10 cellular contexts compared by ENCODE assay signal in the genomic region with DNA sequence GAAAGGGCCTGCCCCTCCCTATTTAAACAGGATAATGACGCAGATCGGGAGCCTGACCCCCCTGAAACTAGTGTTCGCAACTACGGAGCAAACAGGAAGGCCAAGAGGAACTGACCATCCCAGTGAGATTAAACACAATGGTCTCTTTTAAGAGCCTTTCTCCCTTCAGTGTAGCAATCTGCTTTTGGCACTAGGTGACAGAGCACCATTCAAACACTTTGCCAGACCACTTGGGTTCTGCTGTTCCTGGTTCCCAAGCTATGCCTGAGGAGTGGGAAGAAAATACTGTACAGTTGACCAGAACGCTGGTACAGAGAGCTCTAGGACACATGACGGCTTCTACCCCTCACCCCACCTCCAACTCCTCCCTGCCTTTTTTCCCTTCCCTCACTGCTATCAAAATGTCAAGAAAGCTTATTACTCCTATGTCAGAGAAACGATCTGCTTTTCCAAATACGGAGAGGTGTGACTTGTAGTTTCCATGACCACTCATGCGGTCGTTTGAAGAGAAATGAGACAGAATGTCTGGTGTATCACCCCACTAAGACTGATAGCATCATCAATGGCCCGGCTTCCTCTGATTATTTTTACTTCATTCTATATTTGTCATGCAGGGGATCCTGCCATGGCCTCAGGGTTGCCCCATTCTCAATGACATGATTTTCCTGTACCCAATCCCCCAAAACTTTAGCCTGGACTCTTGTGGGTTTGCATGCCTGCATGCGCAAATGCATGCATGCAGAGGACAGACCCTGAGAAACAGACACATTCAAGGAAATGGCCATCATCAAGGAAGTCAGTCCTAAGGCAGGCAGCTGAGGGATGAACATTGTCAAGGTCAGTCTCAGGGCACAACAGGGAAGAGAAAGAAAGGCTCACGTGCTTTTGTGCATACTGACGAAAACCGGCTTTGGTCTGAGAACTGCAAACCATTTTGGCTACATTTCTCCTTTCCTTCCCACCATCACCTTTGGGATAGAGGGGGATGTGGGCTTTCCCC. TPM values are rescaled to one million over a fixed set of nuclear protein-coding genes. Genes with fewer than 3 reads are reported as not detected.
A peak's percentile ranks its signal among the peaks of the same experiment; 100 is the strongest.
DNase-seq lines count a peak whose midpoint lies in the region; ATAC-seq and TF ChIP-seq lines count a peak whose summit lies in the region.
"Had no signal": no experiment of that assay in that cellular context is flagged by ENCODE, and none has a peak within 500 bp of the region (broad histone marks: within the 10 kb centered on the region; RNA-seq: fewer than 3 reads in every experiment).

No MANE protein-coding gene starts in this region.

- TF ChIP-seq EP300 in tibial nerve (IDR thresholded peaks at IDR 0.05): peak; percentile 65 to 96

- H3K9me3 ChIP-seq in muscle layer of duodenum (ENCODE audit: control insufficient read depth in 1 of 2, low read length in 2 of 2): no peaks in the 10 kb centered on the region
- no peaks in the 10 kb centered on the region for H3K9me3 ChIP-seq in tibial nerve

- H3K27ac ChIP-seq in muscle layer of duodenum (ENCODE audit: low read length): peak overlapping the region; percentile 52
- H3K27ac ChIP-seq in tibial nerve: peak overlapping the region; percentile 61 to 90 (median 84)

- ATAC-seq in esophagus mucosa (peak; percentile 58), GM21717 (IDR thresholded peaks at IDR 0.05; ENCODE audit: unreplicated experiment) (no peak)

- H3K27me3 Mint-ChIP-seq in activated naive CD4-positive, alpha-beta T cell treated with anti-CD3 and anti-CD28 coated beads for 36 hours (ENCODE audit: low read depth): no peaks in the 10 kb centered on the region

- no peaks in the 10 kb centered on the region for H3K9me3 Mint-ChIP-seq in activated naive CD4-positive, alpha-beta T cell treated with anti-CD3 and anti-CD28 coated beads for 36 hours
- H3K9me3 Mint-ChIP-seq: endodermal cell had no signal

- H3K4me3 ChIP-seq in muscle layer of duodenum (ENCODE audit: low read depth in 1 of 2, low read length in 2 of 2) (no peak overlapping the region), tibial nerve (no peak overlapping the region)

- H3K4me1 Mint-ChIP-seq in activated naive CD4-positive, alpha-beta T cell treated with anti-CD3 and anti-CD28 coated beads for 36 hours (ENCODE audit: low read depth): peaks cover 26% of the 10 kb centered on the region

- intact Hi-C loops in activated naive CD4-positive, alpha-beta T cell treated with anti-CD3 and anti-CD28 coated beads for 36 hours (cut with micrococcal nuclease): no loop called here

- DNase-seq in activated naive CD4-positive, alpha-beta T cell treated with anti-CD3 and anti-CD28 coated beads for 36 hours: peak; percentile 35
- no peak for DNase-seq in activated naive CD4-positive, alpha-beta T cell (lab: John Stamatoyannopoulos, UW)
- DNase-seq in tibial nerve (ENCODE audit: low spot score in 2 of 2) (peak; percentile 53 to 65), COLO668 (lab: John Stamatoyannopoulos, UW; ENCODE audit: unreplicated experiment) (no peak), NAMALWA (ENCODE audit: low spot score) (no peak)
- DNase-seq: endodermal cell, NCI-H146 had no signal

- TF ChIP-seq POLR2A in tibial nerve (IDR thresholded peaks at IDR 0.05): peak in 1 of 2 donors; percentile 53

- TF ChIP-seq CTCF in tibial nerve (IDR thresholded peaks at IDR 0.05): peak in 1 of 5 experiments; percentile 38

- WGBS in tibial nerve, 2 donors: 41 to 50% methylated on average over 15 of the region's 15 CpGs

- H3K4me3 Mint-ChIP-seq in activated naive CD4-positive, alpha-beta T cell treated with anti-CD3 and anti-CD28 coated beads for 36 hours: no peak overlapping the region
- H3K4me3 Mint-ChIP-seq: endodermal cell had no signal

- peaks cover 3% of the 10 kb centered on the region for H3K36me3 Mint-ChIP-seq in activated naive CD4-positive, alpha-beta T cell treated with anti-CD3 and anti-CD28 coated beads for 36 hours (ENCODE audit: low read depth)

- peaks cover 6 to 17% of the 10 kb centered on the region in 2 donors for H3K4me1 ChIP-seq in muscle layer of duodenum (ENCODE audit: control insufficient read depth in 1 of 2, insufficient read depth in 2 of 2, low read length in 2 of 2)
- H3K4me1 ChIP-seq in tibial nerve: peaks cover 0 to 93% (median 57%) of the 10 kb centered on the region in 4 donors

- H3K27me3 ChIP-seq in muscle layer of duodenum (ENCODE audit: low read depth, low read length) (no peaks in the 10 kb centered on the region), tibial nerve (no peaks in the 10 kb centered on the region)

- CTCF ChIA-PET in activated naive CD4-positive, alpha-beta T cell treated with anti-CD3 and anti-CD28 coated beads for 36 hours (lab: Charles Lee): interaction anchor here (1.2 kb wide), 1 partner anchor 107 kb away, joined by 3 read pairs; no protein-coding TSS in a partner anchor

- H3K27ac Mint-ChIP-seq in activated naive CD4-positive, alpha-beta T cell treated with anti-CD3 and anti-CD28 coated beads for 36 hours: no peak overlapping the region
- H3K27ac Mint-ChIP-seq: endodermal cell had no signal

- no peaks in the 10 kb centered on the region for H3K36me3 ChIP-seq in muscle layer of duodenum (ENCODE audit: control insufficient read depth in 1 of 2, insufficient read depth in 2 of 2, low read length in 2 of 2)
- no peaks in the 10 kb centered on the region for H3K36me3 ChIP-seq in tibial nerve

RNA-seq across cellular contexts. Expression of a gene that starts 13.3 kb away (rescaled TPM):
- 10 to 100 TPM; 17.5 to 18.8 TPM for total RNA-seq in activated naive CD4-positive, alpha-beta T cell treated with anti-CD3 and anti-CD28 coated beads for 36 hours
- total RNA-seq in esophagus mucosa (4.1 TPM), tibial nerve (100 to 1,000 TPM; 107 to 205 (median 130) TPM)

Comparison
In these comparisons a context has a peak if more than half of its experiments do, and no peak if none do; other contexts are left out.
1. DNase-seq: peak in activated naive CD4-positive, alpha-beta T cell treated with anti-CD3 and anti-CD28 coated beads for 36 hours (single experiment) and tibial nerve (2 of 2); none in activated naive CD4-positive, alpha-beta T cell (0 of 4), COLO668 (single experiment) and NAMALWA (single experiment).
2. RNA of a gene that starts 13.3 kb away (total RNA-seq): 107 to 205 TPM in tibial nerve; 17.5 to 18.8 TPM in activated naive CD4-positive, alpha-beta T cell treated with anti-CD3 and anti-CD28 coated beads for 36 hours and 4.1 TPM in esophagus mucosa (single experiment); every median in the first group is over 4 times any median in the second.